In the genomic region with DNA sequence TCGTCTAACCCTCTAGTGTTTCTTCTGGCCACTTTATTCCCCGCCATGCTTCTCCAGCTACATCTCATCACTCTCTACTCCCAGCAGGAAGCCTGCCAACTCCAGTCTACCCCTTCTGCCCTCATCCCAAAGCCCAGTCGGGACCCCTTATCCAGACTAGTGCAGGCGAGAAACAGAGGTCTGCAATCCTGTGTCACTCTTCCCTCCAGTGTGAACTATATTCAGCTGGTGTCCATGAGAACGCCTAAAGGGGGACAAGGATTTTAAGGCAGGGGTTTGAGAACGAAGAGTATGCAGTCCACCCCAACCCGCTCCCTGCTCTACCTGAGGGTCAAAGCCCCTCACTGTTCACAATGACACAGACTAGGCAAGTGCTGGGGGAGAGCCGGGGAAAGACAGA, we compare ENCODE assay signal across 29 cellular contexts. TPM values are rescaled to one million over a fixed set of nuclear protein-coding genes. Genes with fewer than 3 reads are reported as not detected.
"Had no signal": no experiment of that assay in that cellular context is flagged by ENCODE, and none has a peak within 500 bp of the region (broad histone marks: within the 10 kb centered on the region; RNA-seq: fewer than 3 reads in every experiment).

No MANE protein-coding gene starts in this region.

- H3K4me2 ChIP-seq: KMS-11 had no signal

- ATAC-seq: HepG2, K562, Panc1, PC-3, SK-N-SH treated with all-trans-retinoic acid at 6 μM for 48 hours had no signal

- DNase-seq: MV-4-11; NCI-H1048; NCI-H1105; NCI-H1417; NCI-H1436 treated with DMSO at 0.1 percent for 48 hours; NCI-H1694; NCI-H1930; NCI-H2081; NCI-H2107; NCI-H2227 treated with DMSO at 0.1 percent for 48 hours; NCI-H524; NCI-H69; NCI-H774; NK-92 treated with Interleukin-12 subunit alpha and Interleukin-12 subunit beta, amount 100 ng/mL, for 24 hours; PC-3; SHP77 treated with DMSO at 0.1 percent for 48 hours; SJCRH30 had no signal

- H3K9ac ChIP-seq: KMS-11 had no signal

- H3K27ac Mint-ChIP-seq: IgD-negative memory B cell had no signal

- H3K36me3 ChIP-seq: SJCRH30 had no signal

- H3K36me3 Mint-ChIP-seq: IgD-negative memory B cell had no signal

- H3K27ac ChIP-seq: KMS-11, RWPE1, SJCRH30 had no signal

- H3K9me3 ChIP-seq: SJCRH30 had no signal

- H3K4me3 ChIP-seq: K562, SJCRH30 had no signal

RNA-seq across cellular contexts. Expression of a gene that starts 41.7 kb away (rescaled TPM):
- total RNA-seq: HepG2, HT1080, K562, LHCN-M2, MCF 10A, NCI-H460, OCI-LY7, PC-3, SJCRH30 had no signal
- polyA plus RNA-seq: HepG2, IgD-negative memory B cell, K562 had no signal
